In genomic region chr2:111053266-111053665, GRCh38 we compare ENCODE assay signal across 18 cellular contexts.
DNase-seq lines count a peak whose midpoint lies in the region; ATAC-seq and TF ChIP-seq lines count a peak whose summit lies in the region.
"Had no signal": no experiment of that assay in that cellular context is flagged by ENCODE, and none has a peak within 500 bp of the region (broad histone marks: within the 10 kb centered on the region; RNA-seq: fewer than 3 reads in every experiment).

No MANE protein-coding gene starts in this region.

- H3K4me3 ChIP-seq in BLaER1 (no peak overlapping the region), OCI-LY7 (ENCODE audit: low read depth, low read length, poor library complexity, severe bottlenecking) (no peak overlapping the region)
- H3K4me3 ChIP-seq: GM23248 had no signal

- no peaks in the 10 kb centered on the region for H3K9me2 ChIP-seq in OCI-LY7 (ENCODE audit: insufficient read depth, low read length)

- no TSS peak for BruUV-seq in OCI-LY7 (replicated peaks; lab: Mats Ljungman, UMichigan)

- H3K9me3 ChIP-seq in BLaER1 (no peaks in the 10 kb centered on the region; the same call in 1 of the 2 replicates), OCI-LY7 (ENCODE audit: low read length) (no peaks in the 10 kb centered on the region)

- H3K79me2 ChIP-seq in OCI-LY7 (ENCODE audit: insufficient read depth, low read depth, low read length), result peaks cover 5% of the 10 kb centered on the region; the same call in 1 of the 2 replicates

- H3K4me3 Mint-ChIP-seq in stimulated activated memory B cell treated with anti-CD40 and anti-IgM and Interleukin-4, amounts not matched to agents 10 μg/mL and 1 μg/mL and 100 μg/mL, for 72 hours, result no peak overlapping the region
- H3K4me3 Mint-ChIP-seq: B cell; CD14-positive monocyte; CD8-positive, alpha-beta T cell had no signal

- H3K9me3 Mint-ChIP-seq in stimulated activated memory B cell treated with anti-CD40 and anti-IgM and Interleukin-4, amounts not matched to agents 10 μg/mL and 1 μg/mL and 100 μg/mL, for 72 hours, result no peaks in the 10 kb centered on the region
- H3K9me3 Mint-ChIP-seq: CD14-positive monocyte; CD8-positive, alpha-beta T cell had no signal

- ATAC-seq in Right ventricle myocardium inferior (peak; percentile 68), GM21381 (IDR thresholded peaks at IDR 0.05; ENCODE audit: unreplicated experiment) (no peak)
- no peak for ATAC-seq in stimulated activated memory B cell treated with anti-CD40 and anti-IgM and Interleukin-4, amounts not matched to agents 10 μg/mL and 1 μg/mL and 100 μg/mL, for 72 hours
- ATAC-seq: CD8-positive, alpha-beta T cell; HCT116; HepG2 had no signal

- no peak overlapping the region for H3K9ac ChIP-seq in BLaER1
- H3K9ac ChIP-seq: GM23248 had no signal

- H2AFZ ChIP-seq in OCI-LY7 (ENCODE audit: low read length), result no peak overlapping the region; the same call in 1 of the 2 replicates
- H2AFZ ChIP-seq: GM23248 had no signal

- H3K27me3 Mint-ChIP-seq in stimulated activated memory B cell treated with anti-CD40 and anti-IgM and Interleukin-4, amounts not matched to agents 10 μg/mL and 1 μg/mL and 100 μg/mL, for 72 hours, result peaks cover 8% of the 10 kb centered on the region
- H3K27me3 Mint-ChIP-seq: B cell had no signal

- H3K4me2 ChIP-seq in BLaER1, result peak overlapping the region; percentile 79
- peak overlapping the region; percentile 80 for H3K4me2 ChIP-seq in OCI-LY7 (ENCODE audit: low read length)

- intact Hi-C loops in Right ventricle myocardium inferior (cut with DNase I), result no loop called here
- intact Hi-C loops in cardiac septum (cut with DNase I), result no loop called here
- intact Hi-C loops in OCI-LY7 (cut with micrococcal nuclease; ENCODE audit: unreplicated experiment), result no loop called here

- peaks cover 81% of the 10 kb centered on the region for H3K4me1 ChIP-seq in BLaER1
- peaks cover 100% of the 10 kb centered on the region for H3K4me1 ChIP-seq in OCI-LY7 (ENCODE audit: insufficient read depth, low read length, poor library complexity, severe bottlenecking)

- POLR2A ChIA-PET in OCI-LY7 (lab: Charles Lee), result interaction anchor here (0.7 to 1.2 kb wide), 2 partner anchors 12 to 1725 kb away, joined by 3 read pairs; no protein-coding TSS in a partner anchor

- H4K20me1 ChIP-seq in BLaER1 (0 out of 2 replicates have a peak, but pooled peaks cover 8% of the 10 kb centered on the region), OCI-LY7 (ENCODE audit: insufficient read depth, low read length) (no peaks in the 10 kb centered on the region)

- CTCF ChIA-PET in OCI-LY7 (lab: Charles Lee; ENCODE audit: unreplicated experiment), result interaction anchor here (0.6 to 1.1 kb wide), 2 partner anchors 11 to 625 kb away, joined by 3 to 6 read pairs; no protein-coding TSS in a partner anchor

- H3K4me1 Mint-ChIP-seq in stimulated activated memory B cell treated with anti-CD40 and anti-IgM and Interleukin-4, amounts not matched to agents 10 μg/mL and 1 μg/mL and 100 μg/mL, for 72 hours, result peaks cover 64% of the 10 kb centered on the region

- H3K36me3 ChIP-seq in BLaER1 (no peaks in the 10 kb centered on the region), OCI-LY7 (ENCODE audit: insufficient read depth, low read length) (no peaks in the 10 kb centered on the region)

- H3K36me3 Mint-ChIP-seq in stimulated activated memory B cell treated with anti-CD40 and anti-IgM and Interleukin-4, amounts not matched to agents 10 μg/mL and 1 μg/mL and 100 μg/mL, for 72 hours, result no peaks in the 10 kb centered on the region
- H3K36me3 Mint-ChIP-seq: CD8-positive, alpha-beta T cell had no signal

- H3K27me3 ChIP-seq in BLaER1, result no peaks in the 10 kb centered on the region

- peak overlapping the region; percentile 4; the same call in 1 of the 2 replicates for H3K27ac ChIP-seq in BLaER1
- peak overlapping the region; percentile 87 for H3K27ac ChIP-seq in OCI-LY7 (ENCODE audit: low read depth, low read length, poor library complexity, severe bottlenecking)
- H3K27ac ChIP-seq: GM23248 had no signal

- H3K27ac Mint-ChIP-seq in stimulated activated memory B cell treated with anti-CD40 and anti-IgM and Interleukin-4, amounts not matched to agents 10 μg/mL and 1 μg/mL and 100 μg/mL, for 72 hours, result peak overlapping the region; percentile 77
- H3K27ac Mint-ChIP-seq: B cell; CD8-positive, alpha-beta T cell had no signal

- no peak for DNase-seq in Right ventricle myocardium inferior (ENCODE audit: missing footprints)
- no peak for DNase-seq in cardiac septum (ENCODE audit: low spot score)
- no peak for DNase-seq in OCI-LY7 (ENCODE audit: low spot score)
- no peak for DNase-seq in NCI-H1417 treated with DMSO at 0.1 percent for 48 hours (lab: John Stamatoyannopoulos, UW)
- DNase-seq: ACHN; CD8-positive, alpha-beta T cell; COR-L47; DMS153; DND-41; GDM1; GM23248 had no signal

- no peak for TF ChIP-seq CTCF in OCI-LY7 (conservative IDR thresholded peaks at IDR 0.05; ENCODE audit: low read length)
